Comparison of ENCODE assay signal across 26 cellular contexts in genomic region chrX:30572678-30573077, GRCh38. TPM values are rescaled to one million over a fixed set of nuclear protein-coding genes. Genes with fewer than 3 reads are reported as not detected.
DNase-seq lines count a peak whose midpoint lies in the region; ATAC-seq, FAIRE-seq and TF ChIP-seq lines count a peak whose summit lies in the region.
"Had no signal": no experiment of that assay in that cellular context is flagged by ENCODE, and none has a peak within 500 bp of the region (broad histone marks: within the 10 kb centered on the region; RNA-seq: fewer than 3 reads in every experiment).

No MANE protein-coding gene starts in this region.

- H3K4me2 ChIP-seq in SU-DHL-6 (ENCODE audit: low read depth, low read length, poor library complexity, severe bottlenecking): peak overlapping the region; percentile 30
- H3K4me2 ChIP-seq in HepG2 (ENCODE audit: low read depth, low read length): peak overlapping the region; percentile 49
- no peak overlapping the region for H3K4me2 ChIP-seq in neural progenitor cell
- H3K4me2 ChIP-seq: PC-9 had no signal

- H3K4me3 Mint-ChIP-seq in activated naive CD8-positive, alpha-beta T cell treated with anti-CD3 and anti-CD28 coated beads, Interleukin-2, amount 10 ng/mL, durations not matched to agents 7 days and 5 days: peak overlapping the region; percentile 45
- H3K4me3 Mint-ChIP-seq in activated naive CD8-positive, alpha-beta T cell treated with anti-CD3 and anti-CD28 coated beads for 36 hours: no peak overlapping the region
- no peak overlapping the region for H3K4me3 Mint-ChIP-seq in neural progenitor cell
- H3K4me3 Mint-ChIP-seq: mesothelial cell of epicardium had no signal

- no peak for TF ChIP-seq CTCF in SU-DHL-6 (IDR thresholded peaks at IDR 0.05; ENCODE audit: insufficient read depth, low read length, poor library complexity, severe bottlenecking)
- TF ChIP-seq CTCF in HepG2 (CRISPR knock-in tag; IDR thresholded peaks at IDR 0.05): no peak
- TF ChIP-seq CTCF in neural progenitor cell (IDR thresholded peaks at IDR 0.05): no peak
- no peak for TF ChIP-seq CTCF in gastrocnemius medialis (IDR thresholded peaks at IDR 0.05 in 4 of 5, conservative IDR thresholded peaks at IDR 0.05 in 1 of 5)

- H3K36me3 ChIP-seq in SU-DHL-6 (ENCODE audit: low read length): no peaks in the 10 kb centered on the region
- no peaks in the 10 kb centered on the region for H3K36me3 ChIP-seq in HepG2 (replicated peaks in 1 of 2; ENCODE audit: control insufficient read depth in 1 of 2, insufficient read depth in 2 of 2, low read length in 2 of 2)
- H3K36me3 ChIP-seq in neural progenitor cell: no peaks in the 10 kb centered on the region
- no peaks in the 10 kb centered on the region for H3K36me3 ChIP-seq in gastrocnemius medialis
- H3K36me3 ChIP-seq: breast epithelium, upper lobe of left lung had no signal

- in situ Hi-C loops in HepG2 (cut with HindIII; ENCODE audit: extremely low pct_ligation_motif_present, low pct_unique_long_range_greater_than_20kb) (no loop called here), gastrocnemius medialis (cut with MboI; ENCODE audit: low sequenced_read_pairs in 4 of 4) (loop anchor here in 3 of 4 donors (10.0 to 25.0 kb wide), 2 partner anchors 140 to 142 kb away; no protein-coding TSS in a partner anchor)

- H3K4me3 ChIP-seq in SU-DHL-6 (ENCODE audit: insufficient read depth, low read length, poor library complexity, severe bottlenecking) (no peak overlapping the region), HepG2 (replicated peaks in 1 of 3; ENCODE audit: insufficient read depth in 1 of 3, low read depth in 2 of 3, low read length in 3 of 3) (no peak overlapping the region; a peak in 1 of 6 replicates), neural progenitor cell (no peak overlapping the region), gastrocnemius medialis (no peak overlapping the region)
- H3K4me3 ChIP-seq: breast epithelium, PC-9, upper lobe of left lung had no signal

- TF ChIP-seq POLR2A in HepG2 (IDR thresholded peaks at IDR 0.05; ENCODE audit: insufficient read depth in 1 of 2, low read depth in 2 of 2, low read length in 2 of 2) (no peak), gastrocnemius medialis (IDR thresholded peaks at IDR 0.05) (no peak)

- no peak overlapping the region for H3K27ac Mint-ChIP-seq in activated naive CD8-positive, alpha-beta T cell treated with anti-CD3 and anti-CD28 coated beads, Interleukin-2, amount 10 ng/mL, durations not matched to agents 7 days and 5 days
- no peak overlapping the region for H3K27ac Mint-ChIP-seq in activated naive CD8-positive, alpha-beta T cell treated with anti-CD3 and anti-CD28 coated beads for 36 hours
- H3K27ac Mint-ChIP-seq in neural progenitor cell: no peak overlapping the region
- H3K27ac Mint-ChIP-seq: mesothelial cell of epicardium had no signal

- BruUV-seq in HepG2 (replicated peaks; lab: Mats Ljungman, UMichigan): TSS peak; percentile 72

- H3K27ac ChIP-seq in SU-DHL-6 (ENCODE audit: low read depth, low read length) (no peak overlapping the region), HepG2 (ENCODE audit: extremely low read length, insufficient read depth, low read length) (peak overlapping the region; percentile 52), neural progenitor cell (no peak overlapping the region), gastrocnemius medialis (no peak overlapping the region)
- H3K27ac ChIP-seq: breast epithelium, C4-2B, PC-9, upper lobe of left lung had no signal

- POLR2A ChIA-PET in activated naive CD8-positive, alpha-beta T cell treated with anti-CD3 and anti-CD28 coated beads, Interleukin-2, amount 10 ng/mL, durations not matched to agents 7 days and 5 days (lab: Charles Lee): no interaction called here
- POLR2A ChIA-PET in HepG2 (lab: Yijun Ruan, JAX): no interaction called here

- no peaks in the 10 kb centered on the region for H3K9me2 ChIP-seq in SU-DHL-6 (replicated peaks; ENCODE audit: insufficient read depth, low read length)

- H2AFZ ChIP-seq in SU-DHL-6 (ENCODE audit: low read depth, low read length, severe bottlenecking): no peak overlapping the region
- no peak overlapping the region for H2AFZ ChIP-seq in HepG2 (ENCODE audit: low read length)
- H2AFZ ChIP-seq in neural progenitor cell (replicated peaks): no peak overlapping the region
- H2AFZ ChIP-seq: PC-9 had no signal

- CTCF ChIA-PET in HepG2 (lab: Yijun Ruan, JAX; ENCODE audit: low intra/inter-chr PET ratio, low total read pairs): no interaction called here

- peak; percentile 50 for FAIRE-seq in HepG2 (lab: Jason Lieb, UNC)

- no peaks in the 10 kb centered on the region; the same call in 1 of the 2 replicates for H3K79me2 ChIP-seq in SU-DHL-6 (ENCODE audit: insufficient read depth, low read length)
- no peaks in the 10 kb centered on the region for H3K79me2 ChIP-seq in HepG2 (ENCODE audit: insufficient read depth, low read length)
- no peaks in the 10 kb centered on the region for H3K79me2 ChIP-seq in neural progenitor cell (ENCODE audit: low read depth)

- H3K27me3 ChIP-seq in SU-DHL-6 (ENCODE audit: low read length): no peaks in the 10 kb centered on the region
- H3K27me3 ChIP-seq in HepG2 (ENCODE audit: control insufficient read depth in 1 of 2, insufficient read depth in 2 of 2, low read length in 2 of 2): no peaks in the 10 kb centered on the region
- H3K27me3 ChIP-seq in neural progenitor cell: no peaks in the 10 kb centered on the region
- H3K27me3 ChIP-seq in gastrocnemius medialis: no peaks in the 10 kb centered on the region
- H3K27me3 ChIP-seq: upper lobe of left lung had no signal

- H3K9ac ChIP-seq in SU-DHL-6 (ENCODE audit: low read length) (no peak overlapping the region), HepG2 (ENCODE audit: insufficient read depth, low read depth, low read length) (no peak overlapping the region), neural progenitor cell (no peak overlapping the region)

- H3K36me3 Mint-ChIP-seq in activated naive CD8-positive, alpha-beta T cell treated with anti-CD3 and anti-CD28 coated beads, Interleukin-2, amount 10 ng/mL, durations not matched to agents 7 days and 5 days: peaks cover 14% of the 10 kb centered on the region
- peaks cover 11% of the 10 kb centered on the region for H3K36me3 Mint-ChIP-seq in activated naive CD8-positive, alpha-beta T cell treated with anti-CD3 and anti-CD28 coated beads for 36 hours
- no peaks in the 10 kb centered on the region for H3K36me3 Mint-ChIP-seq in neural progenitor cell
- H3K36me3 Mint-ChIP-seq: mesothelial cell of epicardium had no signal

- intact Hi-C loops in HepG2 (cut with micrococcal nuclease; ENCODE audit: unreplicated experiment) (no loop called here), gastrocnemius medialis (cut with DNase I; ENCODE audit: low total_unique reads) (no loop called here)

- no peak for ATAC-seq in activated naive CD8-positive, alpha-beta T cell treated with anti-CD3 and anti-CD28 coated beads, Interleukin-2, amount 10 ng/mL, durations not matched to agents 7 days and 5 days (ENCODE audit: low read depth)
- ATAC-seq in HepG2 (no peak), HG03439 (IDR thresholded peaks at IDR 0.05; ENCODE audit: unreplicated experiment) (no peak), gastrocnemius medialis (no peak)
- ATAC-seq: left cardiac atrium, sciatic nerve had no signal

- WGBS in HepG2 (ENCODE audit: low lambda C conversion rate): 66% methylated on average over 4 of the region's 4 CpGs

- H3K4me1 ChIP-seq in HepG2 (ENCODE audit: insufficient read depth, low read length): peaks cover 26% of the 10 kb centered on the region
- H3K4me1 ChIP-seq in neural progenitor cell: no peaks in the 10 kb centered on the region
- H3K4me1 ChIP-seq in gastrocnemius medialis: no peaks in the 10 kb centered on the region
- H3K4me1 ChIP-seq: breast epithelium, upper lobe of left lung had no signal

- TF ChIP-seq EP300 in HepG2 (IDR thresholded peaks at IDR 0.05; ENCODE audit: low read depth in 2 of 2, low read length in 2 of 2) (no peak), HepG2 (CRISPR knock-in tag; IDR thresholded peaks at IDR 0.05; ENCODE audit: borderline replicate concordance) (no peak)

- H3F3A ChIP-seq in SU-DHL-6 (ENCODE audit: insufficient read depth) (no peaks in the 10 kb centered on the region; the same call in 1 of the 2 replicates), neural progenitor cell (ENCODE audit: low read depth) (no peaks in the 10 kb centered on the region)

- H3K4me1 Mint-ChIP-seq in activated naive CD8-positive, alpha-beta T cell treated with anti-CD3 and anti-CD28 coated beads, Interleukin-2, amount 10 ng/mL, durations not matched to agents 7 days and 5 days: peaks cover 16% of the 10 kb centered on the region
- H3K4me1 Mint-ChIP-seq in activated naive CD8-positive, alpha-beta T cell treated with anti-CD3 and anti-CD28 coated beads for 36 hours: peaks cover 13% of the 10 kb centered on the region
- no peaks in the 10 kb centered on the region for H3K4me1 Mint-ChIP-seq in neural progenitor cell

- H3K9me3 Mint-ChIP-seq in activated naive CD8-positive, alpha-beta T cell treated with anti-CD3 and anti-CD28 coated beads, Interleukin-2, amount 10 ng/mL, durations not matched to agents 7 days and 5 days: no peaks in the 10 kb centered on the region
- H3K9me3 Mint-ChIP-seq in activated naive CD8-positive, alpha-beta T cell treated with anti-CD3 and anti-CD28 coated beads for 36 hours: no peaks in the 10 kb centered on the region
- H3K9me3 Mint-ChIP-seq in neural progenitor cell: no peaks in the 10 kb centered on the region
- H3K9me3 Mint-ChIP-seq: mesothelial cell of epicardium had no signal

- no peaks in the 10 kb centered on the region for H3K9me3 ChIP-seq in SU-DHL-6 (ENCODE audit: insufficient read depth, low read length)
- H3K9me3 ChIP-seq in HepG2 (ENCODE audit: low read length): no peaks in the 10 kb centered on the region
- no peaks in the 10 kb centered on the region for H3K9me3 ChIP-seq in neural progenitor cell (ENCODE audit: low read depth)
- no peaks in the 10 kb centered on the region for H3K9me3 ChIP-seq in gastrocnemius medialis
- H3K9me3 ChIP-seq: breast epithelium, upper lobe of left lung had no signal

- DNase-seq in activated naive CD8-positive, alpha-beta T cell treated with anti-CD3 and anti-CD28 coated beads, Interleukin-2, amount 10 ng/mL, durations not matched to agents 7 days and 5 days: no peak
- DNase-seq in activated naive CD8-positive, alpha-beta T cell treated with anti-CD3 and anti-CD28 coated beads for 36 hours: no peak
- DNase-seq in HepG2 (ENCODE audit: low spot score) (no peak), islet precursor cell (no peak), neural progenitor cell (ENCODE audit: low spot score) (no peak), gastrocnemius medialis (no peak)
- DNase-seq: ACHN; activated CD4-positive, alpha-beta T cell treated with anti-CD3 and anti-CD28 coated beads for 4 hours; activated effector memory CD4-positive, alpha-beta T cell treated with Interleukin-2 at 50 U/mL for 16 hours; cortex of kidney; KG1; left cardiac atrium; NCI-H187 treated with DMSO at 0.1 percent for 48 hours; NCI-H2227 treated with DMSO at 0.1 percent for 48 hours; NCI-H748 treated with DMSO at 0.1 percent for 48 hours; PC-9; posterior cingulate gyrus; SHP77; upper lobe of left lung had no signal

- H3K27me3 Mint-ChIP-seq in activated naive CD8-positive, alpha-beta T cell treated with anti-CD3 and anti-CD28 coated beads, Interleukin-2, amount 10 ng/mL, durations not matched to agents 7 days and 5 days: no peaks in the 10 kb centered on the region
- no peaks in the 10 kb centered on the region for H3K27me3 Mint-ChIP-seq in activated naive CD8-positive, alpha-beta T cell treated with anti-CD3 and anti-CD28 coated beads for 36 hours
- no peaks in the 10 kb centered on the region for H3K27me3 Mint-ChIP-seq in neural progenitor cell (ENCODE audit: insufficient read depth, low read depth)

- H4K20me1 ChIP-seq in SU-DHL-6 (ENCODE audit: low read depth, low read length): no peaks in the 10 kb centered on the region
- no peaks in the 10 kb centered on the region for H4K20me1 ChIP-seq in HepG2 (ENCODE audit: insufficient read depth, low read length)
- no peaks in the 10 kb centered on the region for H4K20me1 ChIP-seq in neural progenitor cell (ENCODE audit: low read depth)

- TF ChIP-seq RAD21 in HepG2 (CRISPR knock-in tag; IDR thresholded peaks at IDR 0.05): no peak

RNA-seq across cellular contexts. Expression of gene TASL, which starts 4.9 kb away (rescaled TPM):
- total RNA-seq in activated naive CD8-positive, alpha-beta T cell treated with anti-CD3 and anti-CD28 coated beads, Interleukin-2, amount 10 ng/mL, durations not matched to agents 7 days and 5 days: 1 to 10 TPM; 2.6 to 3.1 TPM
- 1 to 10 TPM; 3.1 to 3.4 TPM for total RNA-seq in activated naive CD8-positive, alpha-beta T cell treated with anti-CD3 and anti-CD28 coated beads for 36 hours
- total RNA-seq in HepG2 (2016; rRNA removed; fragmentation: Illumina TruSeq; extraction: Trizol): not detected in 2 replicates
- not detected in 2 replicates for total RNA-seq in HepG2 (2016; cell fraction: cytosol; rRNA removed; fragmentation: Illumina TruSeq; extraction: Trizol; ENCODE audit: low read depth)
- not detected in 2 replicates for total RNA-seq in HepG2 (2016; cell fraction: insoluble cytoplasmic fraction; rRNA removed; fragmentation: Illumina TruSeq; extraction: Trizol)
- total RNA-seq in HepG2 (2016; cell fraction: membrane; rRNA removed; fragmentation: Illumina TruSeq; extraction: Trizol): not detected in 2 replicates
- not detected in 2 replicates for total RNA-seq in HepG2 (2016; cell fraction: nucleus; rRNA removed; fragmentation: Illumina TruSeq; extraction: Trizol)
- not detected in 2 replicates for polyA plus RNA-seq in HepG2 (2011; rRNA removed)
- not detected in 2 replicates for polyA plus RNA-seq in HepG2 (2011; cell fraction: cytosol; rRNA removed)
- polyA plus RNA-seq in HepG2 (2011; cell fraction: nucleus; rRNA removed): not detected in 2 replicates
- not detected in 2 replicates for polyA plus RNA-seq in HepG2 (2012)
- not detected in 2 replicates for polyA plus RNA-seq in HepG2 (2016; cell fraction: cytosol; fragmentation: Illumina TruSeq; extraction: Trizol; ENCODE audit: low read depth)
- not detected in 2 replicates for polyA plus RNA-seq in HepG2 (2016; cell fraction: insoluble cytoplasmic fraction; fragmentation: Illumina TruSeq; extraction: Trizol; ENCODE audit: low read depth)
- not detected in 2 replicates for polyA plus RNA-seq in HepG2 (2016; cell fraction: membrane; fragmentation: Illumina TruSeq; extraction: Trizol; ENCODE audit: low read depth)
- not detected in 2 replicates for polyA plus RNA-seq in HepG2 (2016; cell fraction: nucleus; fragmentation: Illumina TruSeq; extraction: Trizol; ENCODE audit: insufficient read depth, low read depth)
- polyA minus RNA-seq in HepG2 (2011; rRNA and poly(A)+ RNA removed; ENCODE audit: low replicate concordance): not detected in 2 replicates
- not detected in 2 replicates for polyA minus RNA-seq in HepG2 (2011; cell fraction: cytosol; rRNA and poly(A)+ RNA removed)
- not detected in 2 replicates for polyA minus RNA-seq in HepG2 (2011; cell fraction: nucleus; rRNA and poly(A)+ RNA removed)
- total RNA-seq in neural progenitor cell (ENCODE audit: low replicate concordance): not detected in 2 replicates
- total RNA-seq in gastrocnemius medialis: under 1 TPM in 2 of 4 donors, not detected in 2; 0.13 to 0.49 TPM
- total RNA-seq: mesothelial cell of epicardium, PC-9 had no signal
- polyA plus RNA-seq: neural cell had no signal
